ENCODE assay signal across 8 cellular contexts in genomic region chr11:14454861-14455632, GRCh38. TPM values are rescaled to one million over a fixed set of nuclear protein-coding genes. Genes with fewer than 3 reads are reported as not detected.
DNase-seq lines count a peak whose midpoint lies in the region; ATAC-seq and TF ChIP-seq lines count a peak whose summit lies in the region.

No MANE protein-coding gene starts in this region.

- WGBS in esophagus squamous epithelium, 2 donors: 65 to 71% methylated on average over 7 of the region's 7 CpGs

- no peak overlapping the region for H3K4me2 ChIP-seq in neural cell (ENCODE audit: low read length)

- TF ChIP-seq RAD21 in neural cell (conservative IDR thresholded peaks at IDR 0.05): peak; percentile 76

- no peak for ATAC-seq in GM21619 (IDR thresholded peaks at IDR 0.05; ENCODE audit: unreplicated experiment)
- no peak for ATAC-seq in GM18858 (IDR thresholded peaks at IDR 0.05; ENCODE audit: unreplicated experiment)

- H3K36me3 ChIP-seq in Peyer's patch (peaks cover 0 to 48% (median 0%) of the 10 kb centered on the region in 3 donors), esophagus squamous epithelium (peaks cover 0 to 62% (median 16%) of the 10 kb centered on the region in 3 donors), neural cell (ENCODE audit: insufficient read depth, low read length) (peaks cover 3% of the 10 kb centered on the region)

- no peaks in the 10 kb centered on the region for H3K9me2 ChIP-seq in neural cell (ENCODE audit: insufficient read depth, low read length)

- H4K20me1 ChIP-seq in neural cell (ENCODE audit: insufficient read depth): no peaks in the 10 kb centered on the region

- H3K9me3 ChIP-seq in Peyer's patch (no peaks in the 10 kb centered on the region), esophagus squamous epithelium (no peaks in the 10 kb centered on the region), neural cell (ENCODE audit: low read length) (no peaks in the 10 kb centered on the region)

- H3K4me3 ChIP-seq in GM12875 (ENCODE audit: low read depth, low read length) (no peak overlapping the region), Peyer's patch (no peak overlapping the region), esophagus squamous epithelium (no peak overlapping the region), neural cell (ENCODE audit: low read length) (no peak overlapping the region)

- DNase-seq in AG08395 (ENCODE audit: low spot score) (peak; percentile 31), Peyer's patch (no peak), esophagus squamous epithelium (lab: John Stamatoyannopoulos, UW) (no peak), SHP77 (lab: John Stamatoyannopoulos, UW) (no peak)

- H3K9ac ChIP-seq in neural cell (ENCODE audit: low read length): no peak overlapping the region

- H3K4me1 ChIP-seq in Peyer's patch (no peaks in the 10 kb centered on the region), esophagus squamous epithelium (no peaks in the 10 kb centered on the region)

- no peak for TF ChIP-seq POLR2A in Peyer's patch (IDR thresholded peaks at IDR 0.05)
- no peak for TF ChIP-seq POLR2A in esophagus squamous epithelium (IDR thresholded peaks at IDR 0.05)

- H3K79me2 ChIP-seq in neural cell (replicated peaks; ENCODE audit: insufficient read depth, low read length): no peaks in the 10 kb centered on the region

- intact Hi-C loops in esophagus squamous epithelium (cut with DNase I): no loop called here

- no peak for TF ChIP-seq EP300 in neural cell (conservative IDR thresholded peaks at IDR 0.05; ENCODE audit: poor library complexity, severe bottlenecking)

- no peaks in the 10 kb centered on the region for H3K27me3 ChIP-seq in Peyer's patch
- H3K27me3 ChIP-seq in esophagus squamous epithelium: no peaks in the 10 kb centered on the region
- H3K27me3 ChIP-seq in neural cell (ENCODE audit: insufficient read depth, low read depth, low read length): no peaks in the 10 kb centered on the region

- peaks cover 3% of the 10 kb centered on the region for H3F3A ChIP-seq in neural cell (ENCODE audit: insufficient read depth, low read length, poor library complexity, severe bottlenecking)

- H3K27ac ChIP-seq in Peyer's patch (peak overlapping the region in 1 of 4 donors; percentile 4), esophagus squamous epithelium (peak overlapping the region in 1 of 4 donors; percentile 21), neural cell (ENCODE audit: low read length) (no peak overlapping the region)

- H2AFZ ChIP-seq in neural cell (ENCODE audit: low read depth, low read length): no peak overlapping the region

- peak; percentile 41; the same call in 1 of the 2 replicates for TF ChIP-seq CTCF in GM12875 (IDR thresholded peaks at IDR 0.05; ENCODE audit: borderline replicate concordance, insufficient read depth, low read depth, low read length)
- peak; percentile 29 to 57 (median 46) for TF ChIP-seq CTCF in Peyer's patch (IDR thresholded peaks at IDR 0.05)
- TF ChIP-seq CTCF in esophagus squamous epithelium (IDR thresholded peaks at IDR 0.05): peak in 5 of 6 experiments; percentile 25 to 55 (median 40)
- TF ChIP-seq CTCF in neural cell (IDR thresholded peaks at IDR 0.05; ENCODE audit: poor library complexity, severe bottlenecking): peak; percentile 79

TF ChIP-seq in neural cell, 6 proteins besides CTCF, POLR2A, EP300 and RAD21:
- no peak for TF ChIP-seq EZH2 (IDR thresholded peaks at IDR 0.05; ENCODE audit: borderline replicate concordance, insufficient read depth, low read length, poor library complexity, severe bottlenecking)
- peak; percentile 86 for TF ChIP-seq SMC3 (conservative IDR thresholded peaks at IDR 0.05; ENCODE audit: poor library complexity)

RNA-seq across cellular contexts. Expression of gene COPB1, which starts 44.6 kb away (rescaled TPM):
- total RNA-seq in Peyer's patch (100 to 1,000 TPM in 1 of 4 donors, 10 to 100 TPM in 3; 58.4 to 127 (median 92.4) TPM), esophagus squamous epithelium (100 to 1,000 TPM in 2 of 4 donors, 10 to 100 TPM in 2; 60.9 to 118 (median 102) TPM)
- 140 and 157 TPM in 2 replicates for polyA plus RNA-seq in neural cell
- polyA minus RNA-seq in neural cell: 221 TPM in 2 replicates
